ENCODE assay signal across 9 cellular contexts in genomic region chr1:46615735-46616134, GRCh38. TPM values are rescaled to one million over a fixed set of nuclear protein-coding genes. Genes with fewer than 3 reads are reported as not detected.
DNase-seq lines count a peak whose midpoint lies in the region; ATAC-seq and TF ChIP-seq lines count a peak whose summit lies in the region.
"Had no signal": no experiment of that assay in that cellular context is flagged by ENCODE, and none has a peak within 500 bp of the region (broad histone marks: within the 10 kb centered on the region; RNA-seq: fewer than 3 reads in every experiment).

No MANE protein-coding gene starts in this region.

- CTCF ChIA-PET in Panc1 (lab: Charles Lee) = interaction anchor here (0.6 kb wide), 1 partner anchor 83 kb away, joined by 3 read pairs; no protein-coding TSS in a partner anchor

- no peak for TF ChIP-seq CTCF in GM12864 (IDR thresholded peaks at IDR 0.05; ENCODE audit: low read depth, low read length, missing control alignments)
- no peak for TF ChIP-seq CTCF in Panc1 (IDR thresholded peaks at IDR 0.05)
- no peak for TF ChIP-seq CTCF in psoas muscle (IDR thresholded peaks at IDR 0.05)

- intact Hi-C loops in Panc1 (cut with micrococcal nuclease; ENCODE audit: unreplicated experiment) (no loop called here), psoas muscle (cut with DNase I) (loop anchor here in 1 of 2 donors (5.0 kb wide), 1 partner anchor 52 kb away; the partner anchor contains the start of gene ATPAF1)

- WGBS in psoas muscle, 3 donors = 15 to 42% (median 23%) methylated on average over 3 of the region's 3 CpGs

- H3K36me3 ChIP-seq in Panc1 (ENCODE audit: control insufficient read depth, insufficient read depth, low read length) (no peaks in the 10 kb centered on the region), psoas muscle (ENCODE audit: insufficient read depth in 1 of 2, low read depth in 1 of 2) (peaks cover 0 to 9% of the 10 kb centered on the region in 2 donors)

- in situ Hi-C loops in Panc1 (cut with HindIII; ENCODE audit: low pct_unique_long_range_greater_than_20kb, low sequenced_read_pairs) = no loop called here

- POLR2A ChIA-PET in Panc1 (lab: Charles Lee) = interaction anchor here (0.6 to 2.4 kb wide), 2 partner anchors 12 to 1361 kb away, joined by 9 to 14 read pairs; partner anchors contain the start of gene MKNK1

- peak overlapping the region; percentile 18 for H3K27ac ChIP-seq in Panc1 (ENCODE audit: low read length)
- H3K27ac ChIP-seq in epithelial cell of prostate = peak overlapping the region; percentile 91
- peak overlapping the region; percentile 94 for H3K27ac ChIP-seq in psoas muscle

- no TSS peak for BruUV-seq in Panc1 (replicated peaks; lab: Mats Ljungman, UMichigan)

- H3K4me3 ChIP-seq in GM12864 (ENCODE audit: low read depth, low read length) (peak overlapping the region; percentile 69), Panc1 (ENCODE audit: low read depth in 2 of 2, low read length in 2 of 2) (peak overlapping the region; percentile 58 to 72), psoas muscle (peak overlapping the region; percentile 87)

- ATAC-seq in Panc1 = no peak; the same call in 1 of the 2 replicates
- ATAC-seq in psoas muscle = no peak
- ATAC-seq in GM18870 (IDR thresholded peaks at IDR 0.05; ENCODE audit: unreplicated experiment) = no peak
- ATAC-seq in HG03139 (IDR thresholded peaks at IDR 0.05; ENCODE audit: unreplicated experiment) = no peak

- DNase-seq in GM12864 (ENCODE audit: low read depth) (no peak), Panc1 (ENCODE audit: low read depth, low spot score) (no peak), epithelial cell of prostate (ENCODE audit: low read depth, low spot score) (no peak), psoas muscle (no peak), C1 segment of cervical spinal cord (lab: John Stamatoyannopoulos, UW) (no peak), Ammon's horn (ENCODE audit: low spot score) (no peak)

- H3K4me1 ChIP-seq in Panc1 (ENCODE audit: control insufficient read depth, insufficient read depth, low read length) = peaks cover 14% of the 10 kb centered on the region
- H3K4me1 ChIP-seq in psoas muscle = peaks cover 58% of the 10 kb centered on the region

- H3K9me3 ChIP-seq in Panc1 (ENCODE audit: control insufficient read depth, insufficient read depth, low read depth, low read length) = no peaks in the 10 kb centered on the region
- no peaks in the 10 kb centered on the region for H3K9me3 ChIP-seq in psoas muscle

- H3K27me3 ChIP-seq in Panc1 (ENCODE audit: control insufficient read depth, insufficient read depth, low read length) (no peaks in the 10 kb centered on the region), psoas muscle (ENCODE audit: insufficient read depth in 3 of 3, low read length in 2 of 3) (no peaks in the 10 kb centered on the region)

RNA-seq across cellular contexts. Expression of gene MOB3C, which starts 0.9 kb away (rescaled TPM):
- total RNA-seq in Panc1 (2021; ENCODE audit: unreplicated experiment) (10.5 TPM), psoas muscle (10 to 100 TPM; 12.1 to 36.3 (median 28.5) TPM)
- polyA plus RNA-seq in Panc1 (2012; ENCODE audit: insufficient read length) = 13.4 TPM
- polyA plus RNA-seq in psoas muscle = 10 to 100 TPM in 2 of 3 donors, 1 to 10 TPM in 1; 8.7 to 17.9 (median 13.4) TPM

RNA-seq across cellular contexts. Expression of gene MKNK1, which starts 11.7 kb away (rescaled TPM):
- total RNA-seq in Panc1 (2021; ENCODE audit: unreplicated experiment) (40.1 TPM), psoas muscle (10 to 100 TPM; 32.2 to 46.7 (median 39.9) TPM)
- 31.4 TPM for polyA plus RNA-seq in Panc1 (2012; ENCODE audit: insufficient read length)
- polyA plus RNA-seq in psoas muscle = 10 to 100 TPM; 19.3 to 52.6 (median 23.8) TPM

RNA-seq across cellular contexts. Expression of gene ATPAF1, which starts 52.4 kb away (rescaled TPM):
- total RNA-seq in Panc1 (2021; ENCODE audit: unreplicated experiment) (39.0 TPM), psoas muscle (100 to 1,000 TPM in 3 of 4 donors, 10 to 100 TPM in 1; 98.3 to 114 (median 107) TPM)
- polyA plus RNA-seq in Panc1 (2012; ENCODE audit: insufficient read length) = 33.8 TPM
- polyA plus RNA-seq in psoas muscle = 100 to 1,000 TPM in 1 of 3 donors, 10 to 100 TPM in 2; 60.9 to 156 (median 82.0) TPM

RNA-seq across cellular contexts. Expression of gene TEX38, which starts 55.9 kb away (rescaled TPM):
- not detected for total RNA-seq in Panc1 (2021; ENCODE audit: unreplicated experiment)
- not detected for polyA plus RNA-seq in Panc1 (2012; ENCODE audit: insufficient read length)
- total RNA-seq in psoas muscle = not detected
- under 1 TPM in 1 of 3 donors, not detected in 2; 0.08 TPM for polyA plus RNA-seq in psoas muscle
- total RNA-seq: M059J had no signal

Comparison
In these comparisons a context has a peak if more than half of its experiments do, and no peak if none do; other contexts are left out.
1. H3K27ac ChIP-seq: peak in every context shown above with its lines; median percentile 94 in psoas muscle; 91 in epithelial cell of prostate; 18 in Panc1.